In genomic region chrX:149585631-149586030, GRCh38 we compare ENCODE assay signal across 2 cellular contexts. TPM values are rescaled to one million over a fixed set of nuclear protein-coding genes. Genes with fewer than 3 reads are reported as not detected.
"Had no signal": no experiment of that assay in that cellular context is flagged by ENCODE, and none has a peak within 500 bp of the region (broad histone marks: within the 10 kb centered on the region; RNA-seq: fewer than 3 reads in every experiment).

No MANE protein-coding gene starts in this region.

RNA-seq across cellular contexts. Expression of gene MAGEA9B, which starts 1.6 kb away (rescaled TPM):
- total RNA-seq: G401, GM12878 had no signal

RNA-seq across cellular contexts. Expression of gene HSFX2, which starts 9.5 kb away (rescaled TPM):
- total RNA-seq: G401 had no signal

RNA-seq across cellular contexts. Expression of gene HSFX3, which starts 35.9 kb away (rescaled TPM):
- total RNA-seq: G401 had no signal
